1 cellular context compared by ENCODE assay signal in the genomic region with DNA sequence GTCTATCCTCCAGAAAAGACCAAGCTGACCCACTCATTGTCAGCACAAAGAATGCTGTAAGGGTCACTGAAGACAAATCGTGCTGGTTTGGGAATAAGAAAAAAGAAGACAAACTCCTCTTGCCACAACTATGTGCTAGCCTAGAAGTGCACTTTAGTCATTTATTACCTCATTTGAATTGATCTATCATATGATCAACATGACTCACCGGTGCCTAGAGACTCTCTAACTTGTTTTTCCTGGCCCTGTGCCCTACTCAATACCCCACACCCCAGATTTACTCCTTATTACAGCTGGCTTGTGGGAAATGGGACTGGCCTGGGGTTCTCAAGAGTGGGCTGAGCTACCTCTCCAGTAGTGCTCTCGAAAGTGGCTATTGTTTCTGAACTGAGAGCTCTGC.
A peak's percentile ranks its signal among the peaks of the same experiment; 100 is the strongest.
TF ChIP-seq lines count a peak whose summit lies in the region.

No MANE protein-coding gene starts in this region.

TF ChIP-seq in HEK293, 187 proteins besides CTCF, POLR2A, EP300 and RAD21 (continued from another document and continues in another):
- TF ChIP-seq, protein P1, sequence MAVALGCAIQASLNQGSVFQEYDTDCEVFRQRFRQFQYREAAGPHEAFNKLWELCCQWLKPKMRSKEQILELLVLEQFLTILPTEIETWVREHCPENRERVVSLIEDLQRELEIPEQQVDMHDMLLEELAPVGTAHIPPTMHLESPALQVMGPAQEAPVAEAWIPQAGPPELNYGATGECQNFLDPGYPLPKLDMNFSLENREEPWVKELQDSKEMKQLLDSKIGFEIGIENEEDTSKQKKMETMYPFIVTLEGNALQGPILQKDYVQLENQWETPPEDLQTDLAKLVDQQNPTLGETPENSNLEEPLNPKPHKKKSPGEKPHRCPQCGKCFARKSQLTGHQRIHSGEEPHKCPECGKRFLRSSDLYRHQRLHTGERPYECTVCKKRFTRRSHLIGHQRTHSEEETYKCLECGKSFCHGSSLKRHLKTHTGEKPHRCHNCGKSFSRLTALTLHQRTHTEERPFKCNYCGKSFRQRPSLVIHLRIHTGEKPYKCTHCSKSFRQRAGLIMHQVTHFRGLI (tag by site-specific recombination; IDR thresholded peaks at IDR 0.05) = no peak; the same call in 1 of the 2 replicates
- 0 out of 2 replicates have a peak, but pooled peaks have one; percentile 10 for TF ChIP-seq GLIS1 (tag by site-specific recombination; IDR thresholded peaks at IDR 0.05)
- peak; percentile 79 for TF ChIP-seq SP7 (tag by site-specific recombination; IDR thresholded peaks at IDR 0.05)
- TF ChIP-seq ZFP37 (tag by site-specific recombination; IDR thresholded peaks at IDR 0.05) = no peak
- TF ChIP-seq ZNF350 (tag by site-specific recombination; IDR thresholded peaks at IDR 0.05) = no peak
- peak; percentile 53; the same call in 1 of the 2 replicates for TF ChIP-seq ZNF324 (tag by site-specific recombination; IDR thresholded peaks at IDR 0.05)
- no peak for TF ChIP-seq SALL2 (tag by site-specific recombination; IDR thresholded peaks at IDR 0.05; ENCODE audit: borderline replicate concordance)
- TF ChIP-seq ZNF747 (tag by site-specific recombination; IDR thresholded peaks at IDR 0.05) = no peak
- peak; percentile 71; the same call in 1 of the 2 replicates for TF ChIP-seq ZNF660 (tag by site-specific recombination; IDR thresholded peaks at IDR 0.05)
- TF ChIP-seq, protein P2, sequence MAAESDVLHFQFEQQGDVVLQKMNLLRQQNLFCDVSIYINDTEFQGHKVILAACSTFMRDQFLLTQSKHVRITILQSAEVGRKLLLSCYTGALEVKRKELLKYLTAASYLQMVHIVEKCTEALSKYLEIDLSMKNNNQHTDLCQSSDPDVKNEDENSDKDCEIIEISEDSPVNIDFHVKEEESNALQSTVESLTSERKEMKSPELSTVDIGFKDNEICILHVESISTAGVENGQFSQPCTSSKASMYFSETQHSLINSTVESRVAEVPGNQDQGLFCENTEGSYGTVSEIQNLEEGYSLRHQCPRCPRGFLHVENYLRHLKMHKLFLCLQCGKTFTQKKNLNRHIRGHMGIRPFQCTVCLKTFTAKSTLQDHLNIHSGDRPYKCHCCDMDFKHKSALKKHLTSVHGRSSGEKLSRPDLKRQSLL (tag by site-specific recombination; IDR thresholded peaks at IDR 0.05) = peak; percentile 89
- no peak for TF ChIP-seq ZBTB1 (tag by site-specific recombination; IDR thresholded peaks at IDR 0.05)
- TF ChIP-seq ZNF48 (tag by site-specific recombination; IDR thresholded peaks at IDR 0.05) = no peak
- TF ChIP-seq, protein P3, sequence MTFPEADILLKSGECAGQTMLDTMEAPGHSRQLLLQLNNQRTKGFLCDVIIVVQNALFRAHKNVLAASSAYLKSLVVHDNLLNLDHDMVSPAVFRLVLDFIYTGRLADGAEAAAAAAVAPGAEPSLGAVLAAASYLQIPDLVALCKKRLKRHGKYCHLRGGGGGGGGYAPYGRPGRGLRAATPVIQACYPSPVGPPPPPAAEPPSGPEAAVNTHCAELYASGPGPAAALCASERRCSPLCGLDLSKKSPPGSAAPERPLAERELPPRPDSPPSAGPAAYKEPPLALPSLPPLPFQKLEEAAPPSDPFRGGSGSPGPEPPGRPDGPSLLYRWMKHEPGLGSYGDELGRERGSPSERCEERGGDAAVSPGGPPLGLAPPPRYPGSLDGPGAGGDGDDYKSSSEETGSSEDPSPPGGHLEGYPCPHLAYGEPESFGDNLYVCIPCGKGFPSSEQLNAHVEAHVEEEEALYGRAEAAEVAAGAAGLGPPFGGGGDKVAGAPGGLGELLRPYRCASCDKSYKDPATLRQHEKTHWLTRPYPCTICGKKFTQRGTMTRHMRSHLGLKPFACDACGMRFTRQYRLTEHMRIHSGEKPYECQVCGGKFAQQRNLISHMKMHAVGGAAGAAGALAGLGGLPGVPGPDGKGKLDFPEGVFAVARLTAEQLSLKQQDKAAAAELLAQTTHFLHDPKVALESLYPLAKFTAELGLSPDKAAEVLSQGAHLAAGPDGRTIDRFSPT (tag by site-specific recombination; IDR thresholded peaks at IDR 0.05) = peak; percentile 76
- TF ChIP-seq, protein P4, sequence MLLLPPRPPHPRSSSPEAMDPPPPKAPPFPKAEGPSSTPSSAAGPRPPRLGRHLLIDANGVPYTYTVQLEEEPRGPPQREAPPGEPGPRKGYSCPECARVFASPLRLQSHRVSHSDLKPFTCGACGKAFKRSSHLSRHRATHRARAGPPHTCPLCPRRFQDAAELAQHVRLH (tag by site-specific recombination; IDR thresholded peaks at IDR 0.05) = no peak
- TF ChIP-seq KLF10 (tag by site-specific recombination; IDR thresholded peaks at IDR 0.05) = peak; percentile 88
- TF ChIP-seq BCL11A (tag by site-specific recombination; IDR thresholded peaks at IDR 0.05; ENCODE audit: low read depth) = peak; percentile 77; the same call in 1 of the 2 replicates
- TF ChIP-seq, protein P5, sequence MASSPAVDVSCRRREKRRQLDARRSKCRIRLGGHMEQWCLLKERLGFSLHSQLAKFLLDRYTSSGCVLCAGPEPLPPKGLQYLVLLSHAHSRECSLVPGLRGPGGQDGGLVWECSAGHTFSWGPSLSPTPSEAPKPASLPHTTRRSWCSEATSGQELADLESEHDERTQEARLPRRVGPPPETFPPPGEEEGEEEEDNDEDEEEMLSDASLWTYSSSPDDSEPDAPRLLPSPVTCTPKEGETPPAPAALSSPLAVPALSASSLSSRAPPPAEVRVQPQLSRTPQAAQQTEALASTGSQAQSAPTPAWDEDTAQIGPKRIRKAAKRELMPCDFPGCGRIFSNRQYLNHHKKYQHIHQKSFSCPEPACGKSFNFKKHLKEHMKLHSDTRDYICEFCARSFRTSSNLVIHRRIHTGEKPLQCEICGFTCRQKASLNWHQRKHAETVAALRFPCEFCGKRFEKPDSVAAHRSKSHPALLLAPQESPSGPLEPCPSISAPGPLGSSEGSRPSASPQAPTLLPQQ (tag by site-specific recombination; IDR thresholded peaks at IDR 0.05) = 0 out of 2 replicates have a peak, but pooled peaks have one; percentile 75
- TF ChIP-seq, protein P6, sequence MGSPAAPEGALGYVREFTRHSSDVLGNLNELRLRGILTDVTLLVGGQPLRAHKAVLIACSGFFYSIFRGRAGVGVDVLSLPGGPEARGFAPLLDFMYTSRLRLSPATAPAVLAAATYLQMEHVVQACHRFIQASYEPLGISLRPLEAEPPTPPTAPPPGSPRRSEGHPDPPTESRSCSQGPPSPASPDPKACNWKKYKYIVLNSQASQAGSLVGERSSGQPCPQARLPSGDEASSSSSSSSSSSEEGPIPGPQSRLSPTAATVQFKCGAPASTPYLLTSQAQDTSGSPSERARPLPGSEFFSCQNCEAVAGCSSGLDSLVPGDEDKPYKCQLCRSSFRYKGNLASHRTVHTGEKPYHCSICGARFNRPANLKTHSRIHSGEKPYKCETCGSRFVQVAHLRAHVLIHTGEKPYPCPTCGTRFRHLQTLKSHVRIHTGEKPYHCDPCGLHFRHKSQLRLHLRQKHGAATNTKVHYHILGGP (tag by site-specific recombination; IDR thresholded peaks at IDR 0.05) = peak; percentile 86
- TF ChIP-seq ZBTB21 (tag by site-specific recombination; IDR thresholded peaks at IDR 0.05) = peak; percentile 82
- peak; percentile 65 for TF ChIP-seq ZNF843 (tag by site-specific recombination; IDR thresholded peaks at IDR 0.05)
- TF ChIP-seq ZNF394 (tag by site-specific recombination; IDR thresholded peaks at IDR 0.05; ENCODE audit: borderline replicate concordance) = peak; percentile 48; the same call in 1 of the 2 replicates
- TF ChIP-seq FEZF1 (tag by site-specific recombination; IDR thresholded peaks at IDR 0.05) = peak; percentile 79
- TF ChIP-seq ZNF670 (tag by site-specific recombination; IDR thresholded peaks at IDR 0.05; ENCODE audit: low read depth) = no peak
- no peak for TF ChIP-seq ZNF114 (tag by site-specific recombination; IDR thresholded peaks at IDR 0.05)
- TF ChIP-seq, protein P7, sequence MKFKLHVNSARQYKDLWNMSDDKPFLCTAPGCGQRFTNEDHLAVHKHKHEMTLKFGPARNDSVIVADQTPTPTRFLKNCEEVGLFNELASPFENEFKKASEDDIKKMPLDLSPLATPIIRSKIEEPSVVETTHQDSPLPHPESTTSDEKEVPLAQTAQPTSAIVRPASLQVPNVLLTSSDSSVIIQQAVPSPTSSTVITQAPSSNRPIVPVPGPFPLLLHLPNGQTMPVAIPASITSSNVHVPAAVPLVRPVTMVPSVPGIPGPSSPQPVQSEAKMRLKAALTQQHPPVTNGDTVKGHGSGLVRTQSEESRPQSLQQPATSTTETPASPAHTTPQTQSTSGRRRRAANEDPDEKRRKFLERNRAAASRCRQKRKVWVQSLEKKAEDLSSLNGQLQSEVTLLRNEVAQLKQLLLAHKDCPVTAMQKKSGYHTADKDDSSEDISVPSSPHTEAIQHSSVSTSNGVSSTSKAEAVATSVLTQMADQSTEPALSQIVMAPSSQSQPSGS (tag by site-specific recombination; IDR thresholded peaks at IDR 0.05; ENCODE audit: low read depth) = peak; percentile 83
- peak; percentile 16; the same call in 1 of the 2 replicates for TF ChIP-seq BCL11B (tag by site-specific recombination; IDR thresholded peaks at IDR 0.05; ENCODE audit: low read depth)
- TF ChIP-seq TRIM28 (IDR thresholded peaks at IDR 0.05; ENCODE audit: borderline replicate concordance, low read length) = peak; percentile 86
- peak; percentile 81 for TF ChIP-seq IKZF3 (tag by site-specific recombination; IDR thresholded peaks at IDR 0.05)
- TF ChIP-seq, protein P8, sequence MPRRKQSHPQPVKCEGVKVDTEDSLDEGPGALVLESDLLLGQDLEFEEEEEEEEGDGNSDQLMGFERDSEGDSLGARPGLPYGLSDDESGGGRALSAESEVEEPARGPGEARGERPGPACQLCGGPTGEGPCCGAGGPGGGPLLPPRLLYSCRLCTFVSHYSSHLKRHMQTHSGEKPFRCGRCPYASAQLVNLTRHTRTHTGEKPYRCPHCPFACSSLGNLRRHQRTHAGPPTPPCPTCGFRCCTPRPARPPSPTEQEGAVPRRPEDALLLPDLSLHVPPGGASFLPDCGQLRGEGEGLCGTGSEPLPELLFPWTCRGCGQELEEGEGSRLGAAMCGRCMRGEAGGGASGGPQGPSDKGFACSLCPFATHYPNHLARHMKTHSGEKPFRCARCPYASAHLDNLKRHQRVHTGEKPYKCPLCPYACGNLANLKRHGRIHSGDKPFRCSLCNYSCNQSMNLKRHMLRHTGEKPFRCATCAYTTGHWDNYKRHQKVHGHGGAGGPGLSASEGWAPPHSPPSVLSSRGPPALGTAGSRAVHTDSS (tag by site-specific recombination; IDR thresholded peaks at IDR 0.05) = no peak
- TF ChIP-seq ZNF416 (tag by site-specific recombination; IDR thresholded peaks at IDR 0.05) = no peak
- no peak for TF ChIP-seq ZNF768 (tag by site-specific recombination; IDR thresholded peaks at IDR 0.05)
- TF ChIP-seq ZNF664 (tag by site-specific recombination; IDR thresholded peaks at IDR 0.05) = peak; percentile 94
- TF ChIP-seq ZNF341 (tag by site-specific recombination; IDR thresholded peaks at IDR 0.05; ENCODE audit: low read depth) = no peak
- TF ChIP-seq, protein P9, sequence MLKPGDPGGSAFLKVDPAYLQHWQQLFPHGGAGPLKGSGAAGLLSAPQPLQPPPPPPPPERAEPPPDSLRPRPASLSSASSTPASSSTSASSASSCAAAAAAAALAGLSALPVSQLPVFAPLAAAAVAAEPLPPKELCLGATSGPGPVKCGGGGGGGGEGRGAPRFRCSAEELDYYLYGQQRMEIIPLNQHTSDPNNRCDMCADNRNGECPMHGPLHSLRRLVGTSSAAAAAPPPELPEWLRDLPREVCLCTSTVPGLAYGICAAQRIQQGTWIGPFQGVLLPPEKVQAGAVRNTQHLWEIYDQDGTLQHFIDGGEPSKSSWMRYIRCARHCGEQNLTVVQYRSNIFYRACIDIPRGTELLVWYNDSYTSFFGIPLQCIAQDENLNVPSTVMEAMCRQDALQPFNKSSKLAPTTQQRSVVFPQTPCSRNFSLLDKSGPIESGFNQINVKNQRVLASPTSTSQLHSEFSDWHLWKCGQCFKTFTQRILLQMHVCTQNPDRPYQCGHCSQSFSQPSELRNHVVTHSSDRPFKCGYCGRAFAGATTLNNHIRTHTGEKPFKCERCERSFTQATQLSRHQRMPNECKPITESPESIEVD (tag by site-specific recombination; IDR thresholded peaks at IDR 0.05) = peak; percentile 92
- 0 out of 2 replicates have a peak, but pooled peaks have one; percentile 36 for TF ChIP-seq ZBTB48 (tag by site-specific recombination; IDR thresholded peaks at IDR 0.05)
- TF ChIP-seq, protein P10, sequence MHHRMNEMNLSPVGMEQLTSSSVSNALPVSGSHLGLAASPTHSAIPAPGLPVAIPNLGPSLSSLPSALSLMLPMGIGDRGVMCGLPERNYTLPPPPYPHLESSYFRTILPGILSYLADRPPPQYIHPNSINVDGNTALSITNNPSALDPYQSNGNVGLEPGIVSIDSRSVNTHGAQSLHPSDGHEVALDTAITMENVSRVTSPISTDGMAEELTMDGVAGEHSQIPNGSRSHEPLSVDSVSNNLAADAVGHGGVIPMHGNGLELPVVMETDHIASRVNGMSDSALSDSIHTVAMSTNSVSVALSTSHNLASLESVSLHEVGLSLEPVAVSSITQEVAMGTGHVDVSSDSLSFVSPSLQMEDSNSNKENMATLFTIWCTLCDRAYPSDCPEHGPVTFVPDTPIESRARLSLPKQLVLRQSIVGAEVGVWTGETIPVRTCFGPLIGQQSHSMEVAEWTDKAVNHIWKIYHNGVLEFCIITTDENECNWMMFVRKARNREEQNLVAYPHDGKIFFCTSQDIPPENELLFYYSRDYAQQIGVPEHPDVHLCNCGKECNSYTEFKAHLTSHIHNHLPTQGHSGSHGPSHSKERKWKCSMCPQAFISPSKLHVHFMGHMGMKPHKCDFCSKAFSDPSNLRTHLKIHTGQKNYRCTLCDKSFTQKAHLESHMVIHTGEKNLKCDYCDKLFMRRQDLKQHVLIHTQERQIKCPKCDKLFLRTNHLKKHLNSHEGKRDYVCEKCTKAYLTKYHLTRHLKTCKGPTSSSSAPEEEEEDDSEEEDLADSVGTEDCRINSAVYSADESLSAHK (tag by site-specific recombination; IDR thresholded peaks at IDR 0.05) = 0 out of 2 replicates have a peak, but pooled peaks have one; percentile 31
- TF ChIP-seq KLF8 (tag by site-specific recombination; IDR thresholded peaks at IDR 0.05) = peak; percentile 68
- TF ChIP-seq, protein P11, sequence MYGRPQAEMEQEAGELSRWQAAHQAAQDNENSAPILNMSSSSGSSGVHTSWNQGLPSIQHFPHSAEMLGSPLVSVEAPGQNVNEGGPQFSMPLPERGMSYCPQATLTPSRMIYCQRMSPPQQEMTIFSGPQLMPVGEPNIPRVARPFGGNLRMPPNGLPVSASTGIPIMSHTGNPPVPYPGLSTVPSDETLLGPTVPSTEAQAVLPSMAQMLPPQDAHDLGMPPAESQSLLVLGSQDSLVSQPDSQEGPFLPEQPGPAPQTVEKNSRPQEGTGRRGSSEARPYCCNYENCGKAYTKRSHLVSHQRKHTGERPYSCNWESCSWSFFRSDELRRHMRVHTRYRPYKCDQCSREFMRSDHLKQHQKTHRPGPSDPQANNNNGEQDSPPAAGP (tag by site-specific recombination; IDR thresholded peaks at IDR 0.05) = 0 out of 2 replicates have a peak, but pooled peaks have one; percentile 18
- TF ChIP-seq, protein P12, sequence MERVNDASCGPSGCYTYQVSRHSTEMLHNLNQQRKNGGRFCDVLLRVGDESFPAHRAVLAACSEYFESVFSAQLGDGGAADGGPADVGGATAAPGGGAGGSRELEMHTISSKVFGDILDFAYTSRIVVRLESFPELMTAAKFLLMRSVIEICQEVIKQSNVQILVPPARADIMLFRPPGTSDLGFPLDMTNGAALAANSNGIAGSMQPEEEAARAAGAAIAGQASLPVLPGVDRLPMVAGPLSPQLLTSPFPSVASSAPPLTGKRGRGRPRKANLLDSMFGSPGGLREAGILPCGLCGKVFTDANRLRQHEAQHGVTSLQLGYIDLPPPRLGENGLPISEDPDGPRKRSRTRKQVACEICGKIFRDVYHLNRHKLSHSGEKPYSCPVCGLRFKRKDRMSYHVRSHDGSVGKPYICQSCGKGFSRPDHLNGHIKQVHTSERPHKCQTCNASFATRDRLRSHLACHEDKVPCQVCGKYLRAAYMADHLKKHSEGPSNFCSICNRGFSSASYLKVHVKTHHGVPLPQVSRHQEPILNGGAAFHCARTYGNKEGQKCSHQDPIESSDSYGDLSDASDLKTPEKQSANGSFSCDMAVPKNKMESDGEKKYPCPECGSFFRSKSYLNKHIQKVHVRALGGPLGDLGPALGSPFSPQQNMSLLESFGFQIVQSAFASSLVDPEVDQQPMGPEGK (tag by site-specific recombination; IDR thresholded peaks at IDR 0.05) = peak; percentile 78
